ENCODE assay signal across 18 cellular contexts in genomic region chr4:16820304-16820703, GRCh38.
DNase-seq lines count a peak whose midpoint lies in the region; FAIRE-seq and TF ChIP-seq lines count a peak whose summit lies in the region.
"Had no signal": no experiment of that assay in that cellular context is flagged by ENCODE, and none has a peak within 500 bp of the region (broad histone marks: within the 10 kb centered on the region; RNA-seq: fewer than 3 reads in every experiment).

No MANE protein-coding gene starts in this region.

- no peak overlapping the region for H3K4me2 ChIP-seq in neuronal stem cell (ENCODE audit: insufficient read depth, low read length, poor library complexity, severe bottlenecking)

- H2BK5ac ChIP-seq in neuronal stem cell (ENCODE audit: low read length): no peak overlapping the region

- H2BK12ac ChIP-seq in neuronal stem cell (ENCODE audit: low read length): no peak overlapping the region

- H3K9me3 ChIP-seq in HAP-1 (no peaks in the 10 kb centered on the region), neuronal stem cell (replicated peaks in 1 of 2; ENCODE audit: control insufficient read depth in 2 of 2, insufficient read depth in 1 of 2, low read depth in 1 of 2, low read length in 2 of 2) (no peaks in the 10 kb centered on the region), testis (no peaks in the 10 kb centered on the region)
- H3K9me3 ChIP-seq: prostate gland had no signal

- no peak overlapping the region for H3K18ac ChIP-seq in neuronal stem cell (ENCODE audit: low read length)

- in situ Hi-C loops in HAP-1 (cut with MboI; ENCODE audit: low sequenced_read_pairs): no loop called here

- H3K36me3 ChIP-seq in HAP-1 (replicated peaks) (no peaks in the 10 kb centered on the region), neuronal stem cell (replicated peaks in 1 of 2; ENCODE audit: control insufficient read depth in 2 of 2, insufficient read depth in 2 of 2, low read length in 2 of 2) (no peaks in the 10 kb centered on the region), testis (ENCODE audit: low read depth, missing control alignments) (no peaks in the 10 kb centered on the region)
- H3K36me3 ChIP-seq: prostate gland had no signal

- no peak overlapping the region for H4K8ac ChIP-seq in neuronal stem cell (ENCODE audit: low read depth, low read length)

- peaks cover 34% of the 10 kb centered on the region for H3K4me1 Mint-ChIP-seq in brain
- H3K4me1 Mint-ChIP-seq: activated naive CD8-positive, alpha-beta T cell treated with anti-CD3 and anti-CD28 coated beads, Interleukin-2, amount 50 U/mL, for 24 hours had no signal

- no peak overlapping the region for H3K23ac ChIP-seq in neuronal stem cell (ENCODE audit: low read depth, low read length, poor library complexity)

- H3K9me3 Mint-ChIP-seq in brain: peaks cover 0 to 3% (median 0%) of the 10 kb centered on the region in 5 experiments
- H3K9me3 Mint-ChIP-seq: activated naive CD8-positive, alpha-beta T cell treated with anti-CD3 and anti-CD28 coated beads, Interleukin-2, amount 50 U/mL, for 24 hours; activated T-helper 2 cell treated with anti-CD3 and anti-CD28 coated beads, Interferon-gamma antibody, Interleukin-2, Interleukin-4, amounts not matched to agents 10 μg/mL and 5 μg/mL and 100 μg/mL, durations not matched to agents 14 hours and 24 hours and 36 hours; natural killer cell treated with Interleukin-12 subunit alpha and Interleukin-12 subunit beta and Interleukin-15 and Interleukin-18, amount 100 ng/mL, for 72 hours had no signal

- WGBS in neuronal stem cell (ENCODE audit: extremely low coverage in 2 of 2, insufficient read length in 2 of 2, insufficient replicate concordance in 1 of 2), 2 donors: no CpG with 5 or more reads among the region's 6 CpGs
- WGBS in testis, 2 donors: 19 to 26% methylated on average over 6 of the region's 6 CpGs

- H3K4me3 Mint-ChIP-seq in brain: peak overlapping the region in 2 of 5 experiments; percentile 12 to 19
- H3K4me3 Mint-ChIP-seq: activated naive CD8-positive, alpha-beta T cell treated with anti-CD3 and anti-CD28 coated beads, Interleukin-2, amount 50 U/mL, for 24 hours; natural killer cell treated with Interleukin-12 subunit alpha and Interleukin-12 subunit beta and Interleukin-15 and Interleukin-18, amount 100 ng/mL, for 72 hours had no signal

- H3K27me3 ChIP-seq in HAP-1 (ENCODE audit: low read depth) (no peaks in the 10 kb centered on the region), neuronal stem cell (ENCODE audit: control insufficient read depth in 3 of 3, insufficient read depth in 3 of 3, low read depth in 1 of 3, low read length in 3 of 3) (no peaks in the 10 kb centered on the region), testis (no peaks in the 10 kb centered on the region)

- H3K27ac ChIP-seq in neuronal stem cell (replicated peaks; ENCODE audit: low read length): no peak overlapping the region
- H3K27ac ChIP-seq in testis: no peak overlapping the region
- H3K27ac ChIP-seq: prostate gland had no signal

- no peaks in the 10 kb centered on the region for H3K27me3 Mint-ChIP-seq in brain

- H2BK120ac ChIP-seq in neuronal stem cell (ENCODE audit: low read depth, low read length): no peak overlapping the region

- no peak overlapping the region for H2AK5ac ChIP-seq in neuronal stem cell (ENCODE audit: low read depth, low read length)

- H3K4me1 ChIP-seq in HAP-1 (peaks cover 44% of the 10 kb centered on the region), neuronal stem cell (ENCODE audit: control insufficient read depth in 2 of 2, insufficient read depth in 1 of 2, low read depth in 1 of 2, low read length in 2 of 2) (peaks cover 6 to 11% of the 10 kb centered on the region in 2 donors), testis (peaks cover 3% of the 10 kb centered on the region)
- H3K4me1 ChIP-seq: prostate gland had no signal

- H3K27ac Mint-ChIP-seq in brain: peak overlapping the region in 3 of 5 experiments; percentile 62 to 89 (median 67)
- H3K27ac Mint-ChIP-seq: activated naive CD8-positive, alpha-beta T cell treated with anti-CD3 and anti-CD28 coated beads, Interleukin-2, amount 50 U/mL, for 24 hours; activated T-helper 2 cell treated with anti-CD3 and anti-CD28 coated beads, Interferon-gamma antibody, Interleukin-2, Interleukin-4, amounts not matched to agents 10 μg/mL and 5 μg/mL and 100 μg/mL, durations not matched to agents 14 hours and 24 hours and 36 hours; natural killer cell treated with Interleukin-12 subunit alpha and Interleukin-12 subunit beta and Interleukin-15 and Interleukin-18, amount 100 ng/mL, for 72 hours had no signal

- no peak for FAIRE-seq in GM12892 (lab: Jason Lieb, UNC)

- TF ChIP-seq CTCF in brain (conservative IDR thresholded peaks at IDR 0.05) (no peak), testis (IDR thresholded peaks at IDR 0.05) (no peak)

- H4K91ac ChIP-seq in neuronal stem cell (ENCODE audit: low read depth, low read length, poor library complexity): no peak overlapping the region

- no peak overlapping the region for H3K4me3 ChIP-seq in HAP-1
- H3K4me3 ChIP-seq in neuronal stem cell (ENCODE audit: low read length in 2 of 2): no peak overlapping the region
- no peak overlapping the region for H3K4me3 ChIP-seq in testis
- H3K4me3 ChIP-seq: prostate gland had no signal

- no peaks in the 10 kb centered on the region for H3K36me3 Mint-ChIP-seq in brain
- H3K36me3 Mint-ChIP-seq: natural killer cell treated with Interleukin-12 subunit alpha and Interleukin-12 subunit beta and Interleukin-15 and Interleukin-18, amount 100 ng/mL, for 72 hours had no signal

- no peak overlapping the region for H3K9ac ChIP-seq in neuronal stem cell (ENCODE audit: low read depth, low read length, poor library complexity)

- no peak overlapping the region for H3K4ac ChIP-seq in neuronal stem cell (ENCODE audit: low read length)

- intact Hi-C loops in testis (cut with DNase I; ENCODE audit: low total_unique reads): no loop called here

- no peaks in the 10 kb centered on the region for H3K79me1 ChIP-seq in neuronal stem cell (ENCODE audit: low read depth, low read length)

- TF ChIP-seq POLR2A in GM12892 (IDR thresholded peaks at IDR 0.05; ENCODE audit: low read depth, low read length): no peak
- TF ChIP-seq POLR2A in testis (IDR thresholded peaks at IDR 0.05): no peak

- DNase-seq in HAP-1 (ENCODE audit: low spot score in 2 of 2) (peak; percentile 38 to 74), iPS DF 4.7 (ENCODE audit: extremely low read depth, low spot score) (peak; percentile 28), neuronal stem cell (ENCODE audit: low spot score) (no peak), GM12892 (ENCODE audit: insufficient read length) (no peak), NCI-H2029 (lab: John Stamatoyannopoulos, UW) (no peak), testis (no peak), NCI-H146 (lab: John Stamatoyannopoulos, UW) (no peak)
- DNase-seq: activated CD4-positive, alpha-beta T cell treated with anti-CD3 and anti-CD28 coated beads for 4 hours; activated naive CD8-positive, alpha-beta T cell treated with anti-CD3 and anti-CD28 coated beads, Interleukin-2, amount 50 U/mL, for 24 hours; DMS79 treated with DMSO at 0.1 percent for 48 hours; NCI-H2029 treated with DMSO at 0.1 percent for 48 hours; NK-92 treated with Interleukin-12 subunit alpha and Interleukin-12 subunit beta, amount 100 ng/mL, for 24 hours; RPMI8226; stimulated activated CD4-positive, alpha-beta T cell treated with anti-CD3 and anti-CD28 coated beads, Interleukin-4, amount 100 ng/mL, for 4 hours had no signal

- peak overlapping the region; percentile 47 for H2AFZ ChIP-seq in neuronal stem cell (ENCODE audit: low read length)

- no peak overlapping the region for H2BK15ac ChIP-seq in neuronal stem cell (ENCODE audit: low read length)

- no peak overlapping the region for H3K14ac ChIP-seq in neuronal stem cell (ENCODE audit: low read length)

Comparison
In these comparisons a context has a peak if more than half of its experiments do, and no peak if none do; other contexts are left out.
1. DNase-seq: peak in HAP-1 (2 of 2) and iPS DF 4.7 (single experiment); none in neuronal stem cell (single experiment), GM12892 (single experiment), NCI-H2029 (single experiment), testis (single experiment) and NCI-H146 (single experiment).